In genomic region chr15:88651293-88651692, GRCh38 we compare ENCODE assay signal across 15 cellular contexts. TPM values are rescaled to one million over a fixed set of nuclear protein-coding genes. Genes with fewer than 3 reads are reported as not detected.
A peak's percentile ranks its signal among the peaks of the same experiment; 100 is the strongest.
DNase-seq lines count a peak whose midpoint lies in the region; ATAC-seq, FAIRE-seq and TF ChIP-seq lines count a peak whose summit lies in the region.
"Had no signal": no experiment of that assay in that cellular context is flagged by ENCODE, and none has a peak within 500 bp of the region (broad histone marks: within the 10 kb centered on the region; RNA-seq: fewer than 3 reads in every experiment).

No MANE protein-coding gene starts in this region.

- no peaks in the 10 kb centered on the region for H3K9me3 Mint-ChIP-seq in natural killer cell
- H3K9me3 Mint-ChIP-seq in natural killer cell treated with Interleukin-12 subunit alpha and Interleukin-12 subunit beta and Interleukin-15 and Interleukin-18, amount 100 ng/mL, for 72 hours, result no peaks in the 10 kb centered on the region
- H3K9me3 Mint-ChIP-seq in activated naive CD8-positive, alpha-beta T cell treated with anti-CD3 and anti-CD28 coated beads, Interleukin-2, amount 50 U/mL, for 24 hours, result no peaks in the 10 kb centered on the region
- no peaks in the 10 kb centered on the region for H3K9me3 Mint-ChIP-seq in naive thymus-derived CD4-positive, alpha-beta T cell
- H3K9me3 Mint-ChIP-seq in GM23338, result no peaks in the 10 kb centered on the region

- no peak overlapping the region for H3K4me3 Mint-ChIP-seq in natural killer cell
- no peak overlapping the region for H3K4me3 Mint-ChIP-seq in natural killer cell treated with Interleukin-12 subunit alpha and Interleukin-12 subunit beta and Interleukin-15 and Interleukin-18, amount 100 ng/mL, for 72 hours
- no peak overlapping the region for H3K4me3 Mint-ChIP-seq in activated naive CD8-positive, alpha-beta T cell treated with anti-CD3 and anti-CD28 coated beads, Interleukin-2, amount 50 U/mL, for 24 hours
- H3K4me3 Mint-ChIP-seq in naive thymus-derived CD4-positive, alpha-beta T cell, result peak overlapping the region in 9 of 10 donors; percentile 16 to 94 (median 55)
- H3K4me3 Mint-ChIP-seq in GM23338, result no peak overlapping the region; the same call in 2 of the 3 replicates

- TF ChIP-seq CTCF in natural killer cell (IDR thresholded peaks at IDR 0.05), result no peak
- no peak for TF ChIP-seq CTCF in GM23338 (conservative IDR thresholded peaks at IDR 0.05; ENCODE audit: low read depth in 2 of 2)

- no peak overlapping the region for H3K4me2 ChIP-seq in GM23338
- H3K4me2 ChIP-seq: SK-N-SH had no signal

- no peaks in the 10 kb centered on the region for H3F3A ChIP-seq in GM23338 (replicated peaks; ENCODE audit: low read depth)

- no peak overlapping the region for H3K4me3 ChIP-seq in naive thymus-derived CD4-positive, alpha-beta T cell (ENCODE audit: low read length)
- H3K4me3 ChIP-seq in small intestine (ENCODE audit: low read depth in 1 of 2, low read length in 2 of 2), result no peak overlapping the region
- H3K4me3 ChIP-seq in GM23338, result no peak overlapping the region
- H3K4me3 ChIP-seq: uterus had no signal

- H4K20me1 ChIP-seq in GM23338 (replicated peaks; ENCODE audit: insufficient read depth), result no peaks in the 10 kb centered on the region

- peaks cover 37 to 57% of the 10 kb centered on the region in 2 donors for H3K4me1 Mint-ChIP-seq in natural killer cell
- peaks cover 25 to 26% of the 10 kb centered on the region in 2 donors for H3K4me1 Mint-ChIP-seq in natural killer cell treated with Interleukin-12 subunit alpha and Interleukin-12 subunit beta and Interleukin-15 and Interleukin-18, amount 100 ng/mL, for 72 hours (ENCODE audit: low read depth in 2 of 2)
- peaks cover 82% of the 10 kb centered on the region for H3K4me1 Mint-ChIP-seq in activated naive CD8-positive, alpha-beta T cell treated with anti-CD3 and anti-CD28 coated beads, Interleukin-2, amount 50 U/mL, for 24 hours
- peaks cover 52 to 96% (median 88%) of the 10 kb centered on the region in 7 donors for H3K4me1 Mint-ChIP-seq in naive thymus-derived CD4-positive, alpha-beta T cell
- peaks cover 26% of the 10 kb centered on the region for H3K4me1 Mint-ChIP-seq in GM23338

- no peaks in the 10 kb centered on the region for H3K9me3 ChIP-seq in naive thymus-derived CD4-positive, alpha-beta T cell (ENCODE audit: control insufficient read depth in 2 of 3, low read length in 3 of 3)
- H3K9me3 ChIP-seq in small intestine (ENCODE audit: control insufficient read depth, low read depth), result no peaks in the 10 kb centered on the region
- H3K9me3 ChIP-seq: SK-N-SH, uterus had no signal

- CTCF ChIA-PET in naive thymus-derived CD4-positive, alpha-beta T cell (lab: Charles Lee), result interaction anchor here (0.8 kb wide), 1 partner anchor 24 kb away, joined by 3 read pairs; no protein-coding TSS in a partner anchor

- peaks cover 47 to 90% of the 10 kb centered on the region in 2 donors for H3K4me1 ChIP-seq in naive thymus-derived CD4-positive, alpha-beta T cell (ENCODE audit: control insufficient read depth in 2 of 2, insufficient read depth in 2 of 2, low read length in 2 of 2)
- peaks cover 10 to 13% of the 10 kb centered on the region in 2 donors for H3K4me1 ChIP-seq in small intestine (ENCODE audit: control insufficient read depth in 2 of 2, insufficient read depth in 1 of 2, low read depth in 1 of 2, low read length in 1 of 2)
- H3K4me1 ChIP-seq in GM23338 (ENCODE audit: insufficient read depth), result peaks cover 7% of the 10 kb centered on the region; the same call in 1 of the 2 replicates
- H3K4me1 ChIP-seq: uterus had no signal

- H3K9me2 ChIP-seq in GM23338 (ENCODE audit: insufficient read depth), result no peaks in the 10 kb centered on the region
- H3K9me2 ChIP-seq: SK-N-SH had no signal

- H2AFZ ChIP-seq in GM23338, result no peak overlapping the region

- H3K79me2 ChIP-seq in GM23338 (replicated peaks; ENCODE audit: insufficient read depth), result no peaks in the 10 kb centered on the region

- H3K27ac Mint-ChIP-seq in natural killer cell (peak overlapping the region; percentile 16 to 95), GM23338 (no peak overlapping the region)
- peak overlapping the region in 1 of 2 donors; percentile 48 for H3K27ac Mint-ChIP-seq in natural killer cell treated with Interleukin-12 subunit alpha and Interleukin-12 subunit beta and Interleukin-15 and Interleukin-18, amount 100 ng/mL, for 72 hours
- H3K27ac Mint-ChIP-seq in activated naive CD8-positive, alpha-beta T cell treated with anti-CD3 and anti-CD28 coated beads, Interleukin-2, amount 50 U/mL, for 24 hours, result peak overlapping the region; percentile 78
- peak overlapping the region; percentile 49 to 99 (median 94) for H3K27ac Mint-ChIP-seq in naive thymus-derived CD4-positive, alpha-beta T cell

- POLR2A ChIA-PET in naive thymus-derived CD4-positive, alpha-beta T cell (lab: Charles Lee), result no interaction called here

- peak overlapping the region; percentile 76 for H3K27ac ChIP-seq in naive thymus-derived CD4-positive, alpha-beta T cell (ENCODE audit: low read depth, low read length)
- no peak overlapping the region for H3K27ac ChIP-seq in small intestine (ENCODE audit: low read depth in 1 of 2, low read length in 1 of 2)
- no peak overlapping the region for H3K27ac ChIP-seq in GM23338 (ENCODE audit: low read depth)
- H3K27ac ChIP-seq: uterus had no signal

- H3K36me3 Mint-ChIP-seq in natural killer cell (no peaks in the 10 kb centered on the region), GM23338 (ENCODE audit: low read depth) (no peaks in the 10 kb centered on the region)
- no peaks in the 10 kb centered on the region for H3K36me3 Mint-ChIP-seq in natural killer cell treated with Interleukin-12 subunit alpha and Interleukin-12 subunit beta and Interleukin-15 and Interleukin-18, amount 100 ng/mL, for 72 hours
- H3K36me3 Mint-ChIP-seq in activated naive CD8-positive, alpha-beta T cell treated with anti-CD3 and anti-CD28 coated beads, Interleukin-2, amount 50 U/mL, for 24 hours (ENCODE audit: low read depth), result peaks cover 18% of the 10 kb centered on the region
- peaks cover 3 to 28% (median 11%) of the 10 kb centered on the region in 5 donors for H3K36me3 Mint-ChIP-seq in naive thymus-derived CD4-positive, alpha-beta T cell

- no peak for ATAC-seq in natural killer cell
- ATAC-seq in natural killer cell treated with Interleukin-12 subunit alpha and Interleukin-12 subunit beta and Interleukin-15 and Interleukin-18, amount 100 ng/mL, for 72 hours, result no peak
- ATAC-seq in activated naive CD8-positive, alpha-beta T cell treated with anti-CD3 and anti-CD28 coated beads, Interleukin-2, amount 50 U/mL, for 24 hours, result no peak
- no peak for ATAC-seq in naive thymus-derived CD4-positive, alpha-beta T cell
- no peak for ATAC-seq in GM23338
- ATAC-seq: PC-3 had no signal

- WGBS in small intestine, 3 donors, result 78 to 85% (median 82%) methylated on average over 7 of the region's 7 CpGs

- FAIRE-seq in small intestine (lab: Jason Lieb, UNC), result no peak
- FAIRE-seq: D721Med had no signal

- H3K27me3 ChIP-seq in naive thymus-derived CD4-positive, alpha-beta T cell (ENCODE audit: control insufficient read depth in 2 of 2, insufficient read depth in 2 of 2, low read length in 2 of 2), result no peaks in the 10 kb centered on the region
- H3K27me3 ChIP-seq in small intestine (ENCODE audit: control insufficient read depth in 2 of 2, insufficient read depth in 2 of 2, low read length in 2 of 2), result no peaks in the 10 kb centered on the region
- H3K27me3 ChIP-seq in GM23338 (ENCODE audit: insufficient read depth), result no peaks in the 10 kb centered on the region
- H3K27me3 ChIP-seq: uterus had no signal

- intact Hi-C loops in natural killer cell (cut with micrococcal nuclease), result no loop called here
- intact Hi-C loops in naive thymus-derived CD4-positive, alpha-beta T cell (cut with micrococcal nuclease), result no loop called here

- H3K36me3 ChIP-seq in naive thymus-derived CD4-positive, alpha-beta T cell (ENCODE audit: control insufficient read depth in 2 of 3, insufficient read depth in 3 of 3, low read length in 3 of 3), result peaks cover 0 to 6% (median 0%) of the 10 kb centered on the region in 3 experiments
- H3K36me3 ChIP-seq in small intestine (ENCODE audit: control insufficient read depth in 2 of 2, insufficient read depth in 2 of 2, low read length in 2 of 2) (peaks cover 0 to 3% of the 10 kb centered on the region in 2 donors), GM23338 (ENCODE audit: insufficient read depth) (no peaks in the 10 kb centered on the region)
- H3K36me3 ChIP-seq: uterus had no signal

- DNase-seq in natural killer cell, result no peak
- no peak for DNase-seq in natural killer cell treated with Interleukin-12 subunit alpha and Interleukin-12 subunit beta and Interleukin-15 and Interleukin-18, amount 100 ng/mL, for 72 hours (ENCODE audit: low spot score)
- no peak for DNase-seq in activated naive CD8-positive, alpha-beta T cell treated with anti-CD3 and anti-CD28 coated beads, Interleukin-2, amount 50 U/mL, for 24 hours
- DNase-seq in naive thymus-derived CD4-positive, alpha-beta T cell, result no peak
- no peak for DNase-seq in small intestine
- no peak for DNase-seq in DMS153 treated with DMSO at 0.1 percent for 48 hours (lab: John Stamatoyannopoulos, UW; ENCODE audit: unreplicated experiment)
- DNase-seq in GM23338 (ENCODE audit: low spot score), result no peak
- DNase-seq in hypothalamus (lab: John Stamatoyannopoulos, UW), result no peak
- DNase-seq: cerebellar nuclear complex; GF-D8; PC-3; SK-N-SH; stimulated activated CD4-positive, alpha-beta T cell treated with anti-CD3 and anti-CD28 coated beads, Interleukin-4, amount 100 ng/mL, for 4 hours had no signal

- H3K27me3 Mint-ChIP-seq in natural killer cell (ENCODE audit: low read depth in 2 of 2) (no peaks in the 10 kb centered on the region), GM23338 (ENCODE audit: insufficient read depth, low read depth, poor library complexity) (peaks cover 8% of the 10 kb centered on the region)
- H3K27me3 Mint-ChIP-seq in natural killer cell treated with Interleukin-12 subunit alpha and Interleukin-12 subunit beta and Interleukin-15 and Interleukin-18, amount 100 ng/mL, for 72 hours, result no peaks in the 10 kb centered on the region
- no peaks in the 10 kb centered on the region for H3K27me3 Mint-ChIP-seq in activated naive CD8-positive, alpha-beta T cell treated with anti-CD3 and anti-CD28 coated beads, Interleukin-2, amount 50 U/mL, for 24 hours
- H3K27me3 Mint-ChIP-seq in naive thymus-derived CD4-positive, alpha-beta T cell, result no peaks in the 10 kb centered on the region

RNA-seq across cellular contexts. Expression of gene ISG20, which starts 12.5 kb away (rescaled TPM):
- total RNA-seq in natural killer cell, result 100 to 1,000 TPM in 2 of 3 donors, 10 to 100 TPM in 1; 80.6 to 137 (median 116) TPM
- 10 to 100 TPM; 21.8 to 30.2 TPM for total RNA-seq in natural killer cell treated with Interleukin-12 subunit alpha and Interleukin-12 subunit beta and Interleukin-15 and Interleukin-18, amount 100 ng/mL, for 72 hours
- 100 to 1,000 TPM in 4 of 5 experiments, 10 to 100 TPM in 1; 92.5 to 160 (median 149) TPM for total RNA-seq in naive thymus-derived CD4-positive, alpha-beta T cell
- polyA plus RNA-seq in naive thymus-derived CD4-positive, alpha-beta T cell, result 100 to 1,000 TPM; 344 to 415 TPM
- 100 to 1,000 TPM in 2 of 3 donors, 10 to 100 TPM in 1; 64.5 to 434 (median 132) TPM for polyA plus RNA-seq in small intestine
- 1.1 and 3.7 TPM in 2 replicates for total RNA-seq in GM23338 (2014; rRNA removed; shearing (Covaris generic))
- 3.2 and 4.9 TPM in 2 replicates for polyA plus RNA-seq in GM23338 (2016; fragmentation: Nextera tagmentation; extraction: Ambion mirVana)

RNA-seq across cellular contexts. Expression of gene AEN, which starts 30.2 kb away (rescaled TPM):
- 10 to 100 TPM; 19.9 to 26.9 (median 20.9) TPM for total RNA-seq in natural killer cell
- total RNA-seq in natural killer cell treated with Interleukin-12 subunit alpha and Interleukin-12 subunit beta and Interleukin-15 and Interleukin-18, amount 100 ng/mL, for 72 hours, result 10 to 100 TPM; 47.1 to 81.4 TPM
- 10 to 100 TPM; 29.6 to 52.1 (median 44.2) TPM for total RNA-seq in naive thymus-derived CD4-positive, alpha-beta T cell
- polyA plus RNA-seq in naive thymus-derived CD4-positive, alpha-beta T cell, result 10 to 100 TPM; 20.2 to 31.7 TPM
- polyA plus RNA-seq in small intestine (10 to 100 TPM in 2 of 3 donors, 1 to 10 TPM in 1; 5.4 to 16.8 (median 14.4) TPM), GM23338 (2016; fragmentation: Nextera tagmentation; extraction: Ambion mirVana) (76.6 and 82.3 TPM in 2 replicates)
- total RNA-seq in GM23338 (2014; rRNA removed; shearing (Covaris generic)), result 218 and 220 TPM in 2 replicates

Comparison
In these comparisons a context has a peak if more than half of its experiments do, and no peak if none do; other contexts are left out.
1. H3K4me3 Mint-ChIP-seq: peak in naive thymus-derived CD4-positive, alpha-beta T cell (9 of 10); none in natural killer cell (single experiment), natural killer cell treated with Interleukin-12 subunit alpha and Interleukin-12 subunit beta and Interleukin-15 and Interleukin-18, amount 100 ng/mL, for 72 hours (single experiment), activated naive CD8-positive, alpha-beta T cell treated with anti-CD3 and anti-CD28 coated beads, Interleukin-2, amount 50 U/mL, for 24 hours (single experiment) and GM23338 (single experiment).